Comparison of ENCODE assay signal across 26 cellular contexts in the genomic region with DNA sequence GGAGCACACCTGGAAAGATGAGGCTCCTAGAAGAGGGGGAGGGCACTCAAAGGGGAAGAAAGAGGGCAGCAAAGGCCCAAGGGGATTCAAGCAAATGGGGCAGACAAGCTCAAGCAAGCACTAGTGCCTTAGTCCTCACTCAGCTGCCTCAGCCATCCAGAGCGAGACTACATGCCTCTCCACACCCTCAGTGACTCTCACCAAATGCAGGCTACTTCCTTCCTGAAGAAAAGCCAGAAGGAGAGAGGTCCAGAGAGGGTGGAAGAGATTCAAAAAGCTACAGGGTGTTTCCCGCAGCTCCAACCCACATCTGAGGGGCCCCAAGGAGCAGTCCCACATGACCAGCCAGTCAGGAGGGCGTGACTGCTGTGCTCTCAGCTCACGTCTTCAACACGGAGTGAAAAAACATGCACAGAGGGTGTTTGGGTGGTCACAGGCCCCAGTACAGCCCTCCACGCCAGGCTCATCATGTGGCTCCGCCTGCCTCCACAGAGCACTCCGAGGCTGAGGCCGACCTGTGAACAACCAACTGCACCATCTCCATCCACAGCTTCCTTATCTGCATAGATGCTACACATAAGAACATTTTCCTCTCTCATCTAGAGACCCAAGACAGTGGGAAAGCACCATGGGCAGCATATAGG. TPM values are rescaled to one million over a fixed set of nuclear protein-coding genes. Genes with fewer than 3 reads are reported as not detected.
DNase-seq lines count a peak whose midpoint lies in the region; ATAC-seq, FAIRE-seq and TF ChIP-seq lines count a peak whose summit lies in the region.
"Had no signal": no experiment of that assay in that cellular context is flagged by ENCODE, and none has a peak within 500 bp of the region (broad histone marks: within the 10 kb centered on the region; RNA-seq: fewer than 3 reads in every experiment).

No MANE protein-coding gene starts in this region.

- FAIRE-seq in bronchial epithelial cell (lab: Jason Lieb, UNC), result no peak
- FAIRE-seq: G401.6, HTR-8/SVneo had no signal

- H3K27ac Mint-ChIP-seq in nephron progenitor cell, result peak overlapping the region; percentile 82
- H3K27ac Mint-ChIP-seq: activated naive CD4-positive, alpha-beta T cell treated with anti-CD3 and anti-CD28 coated beads, Interleukin-2, amount 10 ng/mL, durations not matched to agents 7 days and 5 days; mesothelial cell of epicardium; stimulated activated naive CD8-positive, alpha-beta T cell treated with anti-CD3 and anti-CD28 coated beads, Interleukin-15, Interleukin-2, amounts not matched to agents 100 ng/mL and 50 ng/mL, for 24 hours had no signal

- H3K27me3 Mint-ChIP-seq in nephron progenitor cell (ENCODE audit: low read depth, poor library complexity), result no peaks in the 10 kb centered on the region
- H3K27me3 Mint-ChIP-seq: activated naive CD4-positive, alpha-beta T cell treated with anti-CD3 and anti-CD28 coated beads, Interleukin-2, amount 10 ng/mL, durations not matched to agents 7 days and 5 days; stimulated activated naive CD8-positive, alpha-beta T cell treated with anti-CD3 and anti-CD28 coated beads, Interleukin-15, Interleukin-2, amounts not matched to agents 100 ng/mL and 50 ng/mL, for 24 hours had no signal

- DNase-seq in CMK (ENCODE audit: low read depth), result peak; percentile 7
- DNase-seq in bronchial epithelial cell (ENCODE audit: low read depth), result peak; percentile 55
- DNase-seq in nephron progenitor cell, result no peak
- no peak for DNase-seq in NOMO-1 treated with DMSO at 0.1 percent for 48 hours (lab: John Stamatoyannopoulos, UW; ENCODE audit: unreplicated experiment)
- DNase-seq in T1000 (lab: John Stamatoyannopoulos, UW), result no peak
- DNase-seq: activated naive CD4-positive, alpha-beta T cell treated with anti-CD3 and anti-CD28 coated beads, Interleukin-2, amount 10 ng/mL, durations not matched to agents 7 days and 5 days; activated T-cell treated with anti-CD3 and anti-CD28 coated beads, Interleukin-2, amount 50 U/mL, for 4 hours; anterior cingulate cortex; central memory CD4-positive, alpha-beta T cell; NCI-H2081 treated with DMSO at 0.1 percent for 48 hours; NCI-H510A treated with DMSO at 0.1 percent for 48 hours; RPMI8226; stimulated activated CD4-positive, alpha-beta T cell treated with anti-CD3 and anti-CD28 coated beads, Interleukin-2, amount 100 ng/mL, for 24 hours; transverse colon had no signal

- no peaks in the 10 kb centered on the region for H3K9me3 Mint-ChIP-seq in nephron progenitor cell
- H3K9me3 Mint-ChIP-seq: activated naive CD4-positive, alpha-beta T cell treated with anti-CD3 and anti-CD28 coated beads, Interleukin-2, amount 10 ng/mL, durations not matched to agents 7 days and 5 days; activated T-cell treated with anti-CD3 and anti-CD28 coated beads, Interleukin-2, amount 50 U/mL, for 4 hours; mesothelial cell of epicardium; neural crest cell; stimulated activated naive CD8-positive, alpha-beta T cell treated with anti-CD3 and anti-CD28 coated beads, Interleukin-15, Interleukin-2, amounts not matched to agents 100 ng/mL and 50 ng/mL, for 24 hours had no signal

- peaks cover 3% of the 10 kb centered on the region for H3K36me3 Mint-ChIP-seq in nephron progenitor cell (ENCODE audit: low read depth)
- H3K36me3 Mint-ChIP-seq: activated naive CD4-positive, alpha-beta T cell treated with anti-CD3 and anti-CD28 coated beads, Interleukin-2, amount 10 ng/mL, durations not matched to agents 7 days and 5 days; mesothelial cell of epicardium had no signal

- TF ChIP-seq CTCF in bronchial epithelial cell (IDR thresholded peaks at IDR 0.05; ENCODE audit: insufficient read depth, low read length, severe bottlenecking) (no peak), nephron progenitor cell (IDR thresholded peaks at IDR 0.05) (no peak)

- H3K4me3 ChIP-seq in bronchial epithelial cell (ENCODE audit: low read depth, low read length), result no peak overlapping the region
- H3K4me3 ChIP-seq: prostate gland, skin epidermis, transverse colon had no signal

- H3K36me3 ChIP-seq in bronchial epithelial cell (ENCODE audit: control insufficient read depth, insufficient read depth, low read length), result no peaks in the 10 kb centered on the region
- H3K36me3 ChIP-seq: prostate gland, transverse colon had no signal

- no peaks in the 10 kb centered on the region for H3K27me3 ChIP-seq in bronchial epithelial cell (ENCODE audit: control insufficient read depth, insufficient read depth, low read length)
- H3K27me3 ChIP-seq: transverse colon had no signal

- H3K4me3 Mint-ChIP-seq in nephron progenitor cell, result no peak overlapping the region
- H3K4me3 Mint-ChIP-seq: activated naive CD4-positive, alpha-beta T cell treated with anti-CD3 and anti-CD28 coated beads, Interleukin-2, amount 10 ng/mL, durations not matched to agents 7 days and 5 days; activated T-cell treated with anti-CD3 and anti-CD28 coated beads, Interleukin-2, amount 50 U/mL, for 4 hours; mesothelial cell of epicardium; neural crest cell; stimulated activated naive CD8-positive, alpha-beta T cell treated with anti-CD3 and anti-CD28 coated beads, Interleukin-15, Interleukin-2, amounts not matched to agents 100 ng/mL and 50 ng/mL, for 24 hours had no signal

- H3K4me1 Mint-ChIP-seq in nephron progenitor cell, result peaks cover 30% of the 10 kb centered on the region

- ATAC-seq in GM18868 (IDR thresholded peaks at IDR 0.05; ENCODE audit: unreplicated experiment) (peak; percentile 48), HG02938 (IDR thresholded peaks at IDR 0.05; ENCODE audit: unreplicated experiment) (no peak)
- ATAC-seq: activated CD4-positive, CD25-positive, alpha-beta regulatory T cell treated with anti-CD3 and anti-CD28 coated beads, Interleukin-2, amount 50 U/mL, for 24 hours; activated T-cell treated with anti-CD3 and anti-CD28 coated beads, Interleukin-2, amount 50 U/mL, for 4 hours had no signal

RNA-seq across cellular contexts. Expression of a gene that starts 40.4 kb away (rescaled TPM):
- 19.2 and 24.2 TPM in 2 replicates for total RNA-seq in bronchial epithelial cell

RNA-seq across cellular contexts. Expression of a gene that starts 48.5 kb away (rescaled TPM):
- total RNA-seq in bronchial epithelial cell, result not detected in 2 replicates
- total RNA-seq: activated T-cell treated with anti-CD3 and anti-CD28 coated beads, Interleukin-2, amount 50 U/mL, for 4 hours; dermis microvascular lymphatic vessel endothelial cell; H4; mesothelial cell of epicardium; neural crest cell; transverse colon had no signal

Comparison
In these comparisons a context has a peak if more than half of its experiments do, and no peak if none do; other contexts are left out.
1. DNase-seq: peak in CMK (single experiment) and bronchial epithelial cell (single experiment); none in nephron progenitor cell (single experiment), NOMO-1 treated with DMSO at 0.1 percent for 48 hours (single experiment) and T1000 (single experiment).